Comparison of ENCODE assay signal across 13 cellular contexts in genomic region chr20:59603727-59604608, GRCh38. TPM values are rescaled to one million over a fixed set of nuclear protein-coding genes. Genes with fewer than 3 reads are reported as not detected.
DNase-seq lines count a peak whose midpoint lies in the region; ATAC-seq, FAIRE-seq and TF ChIP-seq lines count a peak whose summit lies in the region.
"Had no signal": no experiment of that assay in that cellular context is flagged by ENCODE, and none has a peak within 500 bp of the region (broad histone marks: within the 10 kb centered on the region; RNA-seq: fewer than 3 reads in every experiment).

Gene PHACTR3, plus strand, starts transcription at chr20:59604540. Its CDS starts 475 bp downstream, at chr20:59605015.

- peaks cover 61 to 72% of the 10 kb centered on the region in 2 donors for H3K27me3 Mint-ChIP-seq in T-cell

- no peak for TF ChIP-seq CTCF in BE2C (IDR thresholded peaks at IDR 0.05; ENCODE audit: low read depth, low read length)
- no peak for TF ChIP-seq CTCF in kidney (IDR thresholded peaks at IDR 0.05; ENCODE audit: borderline replicate concordance, extremely low read depth, insufficient read depth)

- POLR2A ChIA-PET in T-cell (lab: Charles Lee): no interaction called here

- H3K4me3 ChIP-seq in BE2C (ENCODE audit: low read depth, low read length): no peak within 1 kb of the TSS
- no peak within 1 kb of the TSS for H3K4me3 ChIP-seq in kidney (ENCODE audit: low read length in 2 of 2)
- H3K4me3 ChIP-seq: psoas muscle had no signal

- H3K36me3 ChIP-seq in BE2C (no peaks in the 10 kb centered on the region), kidney (ENCODE audit: control insufficient read depth in 1 of 2, insufficient read depth in 2 of 2, low read length in 2 of 2) (no peaks in the 10 kb centered on the region)

- FAIRE-seq in frontal cortex (lab: Jason Lieb, UNC): no peak
- no peak for FAIRE-seq in kidney (lab: Jason Lieb, UNC)

- H3K4me1 ChIP-seq in BE2C: no peaks in the 10 kb centered on the region
- no peaks in the 10 kb centered on the region for H3K4me1 ChIP-seq in kidney (ENCODE audit: control insufficient read depth in 1 of 2, insufficient read depth in 1 of 2, low read depth in 1 of 2, low read length in 2 of 2)
- H3K4me1 ChIP-seq: psoas muscle had no signal

- H3K36me3 Mint-ChIP-seq in T-cell: no peaks in the 10 kb centered on the region
- H3K36me3 Mint-ChIP-seq: CD8-positive, alpha-beta T cell had no signal

- H3K27me3 ChIP-seq in BE2C: peaks cover 65% of the 10 kb centered on the region

- CTCF ChIA-PET in T-cell (lab: Charles Lee): no interaction called here

- H3K27ac Mint-ChIP-seq in T-cell: no peak within 1 kb of the TSS
- H3K27ac Mint-ChIP-seq: activated naive CD4-positive, alpha-beta T cell treated with anti-CD3 and anti-CD28 coated beads for 36 hours; CD8-positive, alpha-beta T cell had no signal

- DNase-seq in ELF-1 (ENCODE audit: low read depth, low spot score) (peak; percentile 6), NCI-H748 (lab: John Stamatoyannopoulos, UW; ENCODE audit: unreplicated experiment) (peak; percentile 87), frontal cortex (ENCODE audit: low spot score in 2 of 2) (peak; percentile 62 to 79), pons (ENCODE audit: low spot score) (peak; percentile 69), T-cell (no peak), BE2C (no peak), kidney (no peak)
- DNase-seq: activated CD4-positive, alpha-beta T cell treated with anti-CD3 and anti-CD28 coated beads for 4 hours; activated naive CD4-positive, alpha-beta T cell treated with anti-CD3 and anti-CD28 coated beads for 36 hours; CD8-positive, alpha-beta T cell; effector memory CD4-positive, alpha-beta T cell; psoas muscle had no signal

- no peaks in the 10 kb centered on the region for H3K9me3 Mint-ChIP-seq in T-cell
- H3K9me3 Mint-ChIP-seq: activated naive CD4-positive, alpha-beta T cell treated with anti-CD3 and anti-CD28 coated beads for 36 hours; CD8-positive, alpha-beta T cell had no signal

- no peak within 1 kb of the TSS for H3K27ac ChIP-seq in kidney (ENCODE audit: low read depth in 2 of 2, low read length in 2 of 2)
- H3K27ac ChIP-seq: psoas muscle had no signal

- intact Hi-C loops in kidney (cut with DNase I): no loop called here

- H3K9ac ChIP-seq in kidney (ENCODE audit: low read length in 2 of 2): no peak within 1 kb of the TSS

- peaks cover 0 to under 1% (median 0%) of the 10 kb centered on the region in 3 donors for H3K4me1 Mint-ChIP-seq in T-cell

- ATAC-seq in T-cell (replicated peaks in 1 of 4): no peak
- ATAC-seq in GM21825 (IDR thresholded peaks at IDR 0.05; ENCODE audit: unreplicated experiment): no peak
- ATAC-seq: CD8-positive, alpha-beta T cell; psoas muscle had no signal

- no peaks in the 10 kb centered on the region for H3K9me3 ChIP-seq in BE2C
- H3K9me3 ChIP-seq in kidney (ENCODE audit: control insufficient read depth in 1 of 2, low read length in 2 of 2): no peaks in the 10 kb centered on the region
- H3K9me3 ChIP-seq: psoas muscle had no signal

- H3K4me3 Mint-ChIP-seq in T-cell: no peak within 1 kb of the TSS
- H3K4me3 Mint-ChIP-seq: activated naive CD4-positive, alpha-beta T cell treated with anti-CD3 and anti-CD28 coated beads for 36 hours; CD8-positive, alpha-beta T cell had no signal

RNA-seq across cellular contexts. Expression of gene PHACTR3, which starts in this region (rescaled TPM):
- total RNA-seq in frontal cortex: 40.8 TPM
- total RNA-seq in T-cell: not detected
- not detected for polyA plus RNA-seq in BE2C (2012; ENCODE audit: insufficient read depth, insufficient read length, low read depth)
- total RNA-seq in kidney: 12.3 TPM
- 1.7 TPM for polyA plus RNA-seq in kidney (ENCODE audit: insufficient read depth, low read depth, low replicate concordance)
- total RNA-seq: activated naive CD4-positive, alpha-beta T cell treated with anti-CD3 and anti-CD28 coated beads for 36 hours; CD8-positive, alpha-beta T cell had no signal

Comparison
In these comparisons a context has a peak if more than half of its experiments do, and no peak if none do; other contexts are left out.
1. RNA of gene PHACTR3 (total RNA-seq): 40.8 TPM in frontal cortex (single experiment) and 12.3 TPM in kidney (single experiment); not detected in T-cell; every median in the first group is over 10 times any median in the second.
2. DNase-seq: peak in ELF-1 (single experiment), NCI-H748 (single experiment), frontal cortex (2 of 2) and pons (single experiment); none in T-cell (0 of 34), BE2C (single experiment) and kidney (single experiment).